Comparison of ENCODE assay signal across 26 cellular contexts in genomic region chr3:141434255-141434654, GRCh38. TPM values are rescaled to one million over a fixed set of nuclear protein-coding genes. Genes with fewer than 3 reads are reported as not detected.
DNase-seq lines count a peak whose midpoint lies in the region; ATAC-seq, FAIRE-seq and TF ChIP-seq lines count a peak whose summit lies in the region.
"Had no signal": no experiment of that assay in that cellular context is flagged by ENCODE, and none has a peak within 500 bp of the region (broad histone marks: within the 10 kb centered on the region; RNA-seq: fewer than 3 reads in every experiment).

No MANE protein-coding gene starts in this region.

- H3K27ac ChIP-seq in HepG2 (ENCODE audit: extremely low read length, insufficient read depth, low read length) (peak overlapping the region; percentile 8), right lobe of liver (no peak overlapping the region), psoas muscle (peak overlapping the region; percentile 94), dorsolateral prefrontal cortex (peak overlapping the region in 16 of 59 donors; percentile 1 to 93 (median 21))
- H3K27ac ChIP-seq: C4-2B, colonic mucosa, HL-60, neural progenitor cell had no signal

- H3K27me3 ChIP-seq in HepG2 (ENCODE audit: control insufficient read depth in 1 of 2, insufficient read depth in 2 of 2, low read length in 2 of 2) (no peaks in the 10 kb centered on the region), right lobe of liver (no peaks in the 10 kb centered on the region), psoas muscle (ENCODE audit: insufficient read depth in 3 of 3, low read length in 2 of 3) (no peaks in the 10 kb centered on the region), dorsolateral prefrontal cortex (no peaks in the 10 kb centered on the region)
- H3K27me3 ChIP-seq: colonic mucosa, MG63, neural progenitor cell had no signal

- H3K36me3 ChIP-seq in HepG2 (replicated peaks in 1 of 2; ENCODE audit: control insufficient read depth in 1 of 2, insufficient read depth in 2 of 2, low read length in 2 of 2) (peaks cover under 1 to 20% of the 10 kb centered on the region in 2 experiments; a peak in 3 of 5 replicates), right lobe of liver (no peaks in the 10 kb centered on the region), psoas muscle (ENCODE audit: insufficient read depth in 1 of 2, low read depth in 1 of 2) (peaks cover 0 to 19% of the 10 kb centered on the region in 2 donors)
- H3K36me3 ChIP-seq: colonic mucosa, MG63, neural progenitor cell had no signal

- H3K4me3 ChIP-seq in HepG2 (replicated peaks in 1 of 3; ENCODE audit: insufficient read depth in 1 of 3, low read depth in 2 of 3, low read length in 3 of 3) (peak overlapping the region; percentile 5 to 58 (median 38); a peak in 4 of 6 replicates), right lobe of liver (no peak overlapping the region), psoas muscle (peak overlapping the region; percentile 66), dorsolateral prefrontal cortex (no peak overlapping the region)
- H3K4me3 ChIP-seq: colonic mucosa, MG63, mucosa of descending colon, neural progenitor cell, smooth muscle cell had no signal

- no peak for TF ChIP-seq RAD21 in HepG2 (CRISPR knock-in tag; IDR thresholded peaks at IDR 0.05)

- TF ChIP-seq EP300 in HepG2 (IDR thresholded peaks at IDR 0.05; ENCODE audit: low read depth in 2 of 2, low read length in 2 of 2) (no peak), HepG2 (CRISPR knock-in tag; IDR thresholded peaks at IDR 0.05; ENCODE audit: borderline replicate concordance) (no peak)

- WGBS in HepG2 (ENCODE audit: low lambda C conversion rate): 100% methylated on average over 2 of the region's 2 CpGs
- 90% methylated on average over 2 of the region's 2 CpGs for WGBS in right lobe of liver (ENCODE audit: insufficient coverage, low coverage, low lambda C conversion rate, missing lambda C conversion rate)
- WGBS in psoas muscle, 3 donors: 85 to 89% (median 87%) methylated on average over 2 of the region's 2 CpGs

- in situ Hi-C loops in HepG2 (cut with HindIII; ENCODE audit: extremely low pct_ligation_motif_present, low pct_unique_long_range_greater_than_20kb): no loop called here

- H3K9me3 ChIP-seq in HepG2 (ENCODE audit: low read length) (no peaks in the 10 kb centered on the region), right lobe of liver (no peaks in the 10 kb centered on the region), psoas muscle (no peaks in the 10 kb centered on the region)
- H3K9me3 ChIP-seq: colonic mucosa, MG63, mucosa of descending colon had no signal

- no peaks in the 10 kb centered on the region for H4K20me1 ChIP-seq in HepG2 (ENCODE audit: insufficient read depth, low read length)

- CTCF ChIA-PET in HepG2 (lab: Yijun Ruan, JAX; ENCODE audit: low intra/inter-chr PET ratio, low total read pairs): no interaction called here

- TF ChIP-seq CTCF in HepG2 (CRISPR knock-in tag; IDR thresholded peaks at IDR 0.05) (no peak), right lobe of liver (IDR thresholded peaks at IDR 0.05) (no peak), psoas muscle (IDR thresholded peaks at IDR 0.05) (no peak), dorsolateral prefrontal cortex (IDR thresholded peaks at IDR 0.05 in 54 of 56, conservative IDR thresholded peaks at IDR 0.05 in 2 of 56; ENCODE audit: low read depth in 1 of 56, partially characterized antibody in 56 of 56) (no peak)

- no peak overlapping the region for H2AFZ ChIP-seq in HepG2 (ENCODE audit: low read length)
- H2AFZ ChIP-seq: neural progenitor cell had no signal

- TF ChIP-seq POLR2A in HepG2 (IDR thresholded peaks at IDR 0.05; ENCODE audit: insufficient read depth in 1 of 2, low read depth in 2 of 2, low read length in 2 of 2) (no peak), right lobe of liver (IDR thresholded peaks at IDR 0.05) (no peak)

- intact Hi-C loops in HepG2 (cut with micrococcal nuclease; ENCODE audit: unreplicated experiment) (no loop called here), right lobe of liver (cut with DNase I) (no loop called here), psoas muscle (cut with DNase I) (no loop called here), dorsolateral prefrontal cortex (cut with DNase I) (no loop called here)

- no TSS peak for BruUV-seq in HepG2 (replicated peaks; lab: Mats Ljungman, UMichigan)

- H3K4me1 ChIP-seq in HepG2 (ENCODE audit: insufficient read depth, low read length) (peaks cover 55% of the 10 kb centered on the region), right lobe of liver (peaks cover 0 to 46% (median 22%) of the 10 kb centered on the region in 4 donors), psoas muscle (peaks cover 37% of the 10 kb centered on the region)

- ATAC-seq in HepG2: no peak
- no peak for ATAC-seq in right lobe of liver
- ATAC-seq in psoas muscle: no peak
- no peak for ATAC-seq in HG03565 (IDR thresholded peaks at IDR 0.05; ENCODE audit: unreplicated experiment)
- no peak for ATAC-seq in GM18861 (IDR thresholded peaks at IDR 0.05; ENCODE audit: unreplicated experiment)
- ATAC-seq: activated naive CD8-positive, alpha-beta T cell treated with anti-CD3 and anti-CD28 coated beads, Interleukin-2, amount 50 U/mL, for 24 hours; mucosa of descending colon; T-cell had no signal

- no peak for FAIRE-seq in HepG2 (lab: Jason Lieb, UNC)

- peak overlapping the region; percentile 89 for H3K4me2 ChIP-seq in HepG2 (ENCODE audit: low read depth, low read length)
- H3K4me2 ChIP-seq: neural progenitor cell, smooth muscle cell had no signal

- DNase-seq in HepG2 (ENCODE audit: low spot score) (no peak), right lobe of liver (no peak), OCI-M1 (lab: John Stamatoyannopoulos, UW) (peak; percentile 24), psoas muscle (no peak), dorsolateral prefrontal cortex (no peak), DMS79 (lab: John Stamatoyannopoulos, UW) (no peak)
- DNase-seq: ACHN; activated CD4-positive, alpha-beta T cell treated with anti-CD3 and anti-CD28 coated beads, Interleukin-2, amount 10 ng/mL, durations not matched to agents 24 days and 14 days; activated naive CD8-positive, alpha-beta T cell treated with anti-CD3 and anti-CD28 coated beads, Interleukin-2, amount 50 U/mL, for 24 hours; colonic mucosa; DND-41; immature natural killer cell; MG63; NCI-H1436; NCI-H2171; NCI-H748 treated with DMSO at 0.1 percent for 48 hours; SIG-M5; stimulated activated CD4-positive, alpha-beta T cell treated with anti-CD3 and anti-CD28 coated beads, Interleukin-4, amount 100 ng/mL, for 1 hour; T-cell had no signal

- H3K9ac ChIP-seq in HepG2 (ENCODE audit: insufficient read depth, low read depth, low read length): peak overlapping the region; percentile 69
- H3K9ac ChIP-seq: neural progenitor cell had no signal

- peaks cover 53% of the 10 kb centered on the region for H3K79me2 ChIP-seq in HepG2 (ENCODE audit: insufficient read depth, low read length)

- POLR2A ChIA-PET in HepG2 (lab: Yijun Ruan, JAX): interaction anchor here (1.3 to 1.5 kb wide), 2 partner anchors 9 to 34 kb away, joined by 3 read pairs; no protein-coding TSS in a partner anchor

TF ChIP-seq in HepG2, 621 proteins besides CTCF, POLR2A, EP300 and RAD21 (continues in another document):
- peak; percentile 40; the same call in 1 of the 2 replicates for TF ChIP-seq RBFOX2 (IDR thresholded peaks at IDR 0.05; ENCODE audit: low read depth, low read length)
- no peak for TF ChIP-seq ZMYM4 (CRISPR knock-in tag; IDR thresholded peaks at IDR 0.05)
- TF ChIP-seq ZNF562 (CRISPR knock-in tag; IDR thresholded peaks at IDR 0.05; ENCODE audit: borderline replicate concordance): no peak
- TF ChIP-seq, protein P1, sequence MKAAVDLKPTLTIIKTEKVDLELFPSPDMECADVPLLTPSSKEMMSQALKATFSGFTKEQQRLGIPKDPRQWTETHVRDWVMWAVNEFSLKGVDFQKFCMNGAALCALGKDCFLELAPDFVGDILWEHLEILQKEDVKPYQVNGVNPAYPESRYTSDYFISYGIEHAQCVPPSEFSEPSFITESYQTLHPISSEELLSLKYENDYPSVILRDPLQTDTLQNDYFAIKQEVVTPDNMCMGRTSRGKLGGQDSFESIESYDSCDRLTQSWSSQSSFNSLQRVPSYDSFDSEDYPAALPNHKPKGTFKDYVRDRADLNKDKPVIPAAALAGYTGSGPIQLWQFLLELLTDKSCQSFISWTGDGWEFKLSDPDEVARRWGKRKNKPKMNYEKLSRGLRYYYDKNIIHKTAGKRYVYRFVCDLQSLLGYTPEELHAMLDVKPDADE (CRISPR knock-in tag; IDR thresholded peaks at IDR 0.05): no peak

RNA-seq across cellular contexts. Expression of gene RASA2, which starts 52.6 kb away (rescaled TPM):
- 8.5 and 10.7 TPM in 2 replicates for total RNA-seq in HepG2 (2016; rRNA removed; fragmentation: Illumina TruSeq; extraction: Trizol)
- 3.6 and 5.2 TPM in 2 replicates for total RNA-seq in HepG2 (2016; cell fraction: cytosol; rRNA removed; fragmentation: Illumina TruSeq; extraction: Trizol; ENCODE audit: low read depth)
- 8.6 and 10.3 TPM in 2 replicates for total RNA-seq in HepG2 (2016; cell fraction: insoluble cytoplasmic fraction; rRNA removed; fragmentation: Illumina TruSeq; extraction: Trizol)
- total RNA-seq in HepG2 (2016; cell fraction: membrane; rRNA removed; fragmentation: Illumina TruSeq; extraction: Trizol): 3.4 and 4.9 TPM in 2 replicates
- total RNA-seq in HepG2 (2016; cell fraction: nucleus; rRNA removed; fragmentation: Illumina TruSeq; extraction: Trizol): 14.0 and 14.2 TPM in 2 replicates
- 4.8 and 5.4 TPM in 2 replicates for polyA plus RNA-seq in HepG2 (2011; rRNA removed)
- polyA plus RNA-seq in HepG2 (2011; cell fraction: cytosol; rRNA removed): 1.7 and 2.9 TPM in 2 replicates
- 5.9 and 7.2 TPM in 2 replicates for polyA plus RNA-seq in HepG2 (2011; cell fraction: nucleus; rRNA removed)
- 4.2 and 4.9 TPM in 2 replicates for polyA plus RNA-seq in HepG2 (2012)
- 0.27 and 0.46 TPM in 2 replicates for polyA plus RNA-seq in HepG2 (2016; cell fraction: cytosol; fragmentation: Illumina TruSeq; extraction: Trizol; ENCODE audit: low read depth)
- 6.2 and 6.4 TPM in 2 replicates for polyA plus RNA-seq in HepG2 (2016; cell fraction: insoluble cytoplasmic fraction; fragmentation: Illumina TruSeq; extraction: Trizol; ENCODE audit: low read depth)
- 1.2 TPM in 2 replicates for polyA plus RNA-seq in HepG2 (2016; cell fraction: membrane; fragmentation: Illumina TruSeq; extraction: Trizol; ENCODE audit: low read depth)
- polyA plus RNA-seq in HepG2 (2016; cell fraction: nucleus; fragmentation: Illumina TruSeq; extraction: Trizol; ENCODE audit: insufficient read depth, low read depth): 13.4 and 13.5 TPM in 2 replicates
- polyA minus RNA-seq in HepG2 (2011; rRNA and poly(A)+ RNA removed; ENCODE audit: low replicate concordance): 2.8 and 4.0 TPM in 2 replicates
- polyA minus RNA-seq in HepG2 (2011; cell fraction: cytosol; rRNA and poly(A)+ RNA removed): 6.3 and 7.7 TPM in 2 replicates
- 19.6 and 20.8 TPM in 2 replicates for polyA minus RNA-seq in HepG2 (2011; cell fraction: nucleus; rRNA and poly(A)+ RNA removed)
- total RNA-seq in right lobe of liver: 1 to 10 TPM; 3.5 to 7.9 (median 5.5) TPM
- 1 to 10 TPM; 2.3 to 4.0 (median 3.0) TPM for total RNA-seq in psoas muscle
- 1 to 10 TPM; 1.3 to 2.0 (median 1.4) TPM for polyA plus RNA-seq in psoas muscle
- 10 to 100 TPM; 19.8 to 49.0 (median 31.1) TPM for total RNA-seq in dorsolateral prefrontal cortex

Comparison
In these comparisons a context has a peak if more than half of its experiments do, and no peak if none do; other contexts are left out.
1. H3K27ac ChIP-seq: peak in HepG2 (single experiment) and psoas muscle (single experiment); none in right lobe of liver (0 of 3).
2. H3K4me3 ChIP-seq: peak in HepG2 (3 of 3) and psoas muscle (single experiment); none in right lobe of liver (0 of 3) and dorsolateral prefrontal cortex (0 of 59).